In the genomic region with DNA sequence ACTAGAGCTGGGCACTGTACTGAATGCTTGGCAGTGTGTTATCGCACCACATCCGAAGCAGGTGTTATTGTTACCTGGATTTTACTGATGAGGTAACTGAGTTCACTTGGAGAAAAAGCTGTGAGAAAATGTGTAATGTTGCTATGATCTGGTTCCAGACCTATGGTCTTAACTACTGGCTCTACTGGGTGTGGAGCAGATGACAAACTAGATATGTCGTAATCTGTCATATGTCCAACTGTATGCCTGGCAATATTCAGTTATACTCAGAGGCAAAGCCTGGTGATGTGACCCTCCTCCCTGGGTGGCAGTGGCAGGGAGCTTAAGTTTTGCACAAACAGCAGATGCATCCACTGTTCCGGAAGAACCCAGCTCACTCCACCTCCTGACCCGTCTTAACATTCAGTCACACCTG, we compare ENCODE assay signal across 9 cellular contexts. TPM values are rescaled to one million over a fixed set of nuclear protein-coding genes. Genes with fewer than 3 reads are reported as not detected.
DNase-seq lines count a peak whose midpoint lies in the region; ATAC-seq and TF ChIP-seq lines count a peak whose summit lies in the region.
"Had no signal": no experiment of that assay in that cellular context is flagged by ENCODE, and none has a peak within 500 bp of the region (broad histone marks: within the 10 kb centered on the region; RNA-seq: fewer than 3 reads in every experiment).

No MANE protein-coding gene starts in this region.

- no peaks in the 10 kb centered on the region for H3K9me3 Mint-ChIP-seq in activated CD4-positive, alpha-beta memory T cell treated with anti-CD3 and anti-CD28 coated beads for 36 hours
- H3K9me3 Mint-ChIP-seq in glutamatergic neuron (ENCODE audit: unreplicated experiment): peaks cover 3% of the 10 kb centered on the region
- H3K9me3 Mint-ChIP-seq in stimulated activated naive B cell treated with anti-CD40 and anti-IgM and Interleukin-4, amounts not matched to agents 10 μg/mL and 1 μg/mL and 100 μg/mL, for 72 hours: peaks cover 0 to 2% of the 10 kb centered on the region in 2 donors

- H3K4me3 Mint-ChIP-seq in activated CD4-positive, alpha-beta memory T cell treated with anti-CD3 and anti-CD28 coated beads for 36 hours: peak overlapping the region; percentile 45
- peak overlapping the region; percentile 40 for H3K4me3 Mint-ChIP-seq in glutamatergic neuron (ENCODE audit: unreplicated experiment)
- peak overlapping the region; percentile 23 to 29 for H3K4me3 Mint-ChIP-seq in stimulated activated naive B cell treated with anti-CD40 and anti-IgM and Interleukin-4, amounts not matched to agents 10 μg/mL and 1 μg/mL and 100 μg/mL, for 72 hours

- TF ChIP-seq EP300 in Ishikawa (IDR thresholded peaks at IDR 0.05; ENCODE audit: borderline replicate concordance): no peak

- no peaks in the 10 kb centered on the region for H3K27me3 Mint-ChIP-seq in activated CD4-positive, alpha-beta memory T cell treated with anti-CD3 and anti-CD28 coated beads for 36 hours
- peaks cover 3% of the 10 kb centered on the region for H3K27me3 Mint-ChIP-seq in glutamatergic neuron (ENCODE audit: unreplicated experiment)
- H3K27me3 Mint-ChIP-seq in stimulated activated naive B cell treated with anti-CD40 and anti-IgM and Interleukin-4, amounts not matched to agents 10 μg/mL and 1 μg/mL and 100 μg/mL, for 72 hours: no peaks in the 10 kb centered on the region

- H3K4me1 Mint-ChIP-seq in activated CD4-positive, alpha-beta memory T cell treated with anti-CD3 and anti-CD28 coated beads for 36 hours (ENCODE audit: low read depth): peaks cover 28% of the 10 kb centered on the region
- peaks cover 15% of the 10 kb centered on the region for H3K4me1 Mint-ChIP-seq in glutamatergic neuron (ENCODE audit: low read depth, unreplicated experiment)
- peaks cover 6 to 16% of the 10 kb centered on the region in 2 donors for H3K4me1 Mint-ChIP-seq in stimulated activated naive B cell treated with anti-CD40 and anti-IgM and Interleukin-4, amounts not matched to agents 10 μg/mL and 1 μg/mL and 100 μg/mL, for 72 hours

- intact Hi-C loops in activated CD4-positive, alpha-beta memory T cell treated with anti-CD3 and anti-CD28 coated beads for 36 hours (cut with micrococcal nuclease): loop anchor here (2.0 to 5.0 kb wide), 5 partner anchors 62 to 938 kb away; partner anchors contain the start of genes ERLIN1, GOT1 and SLF2

- no peaks in the 10 kb centered on the region for H3K36me3 Mint-ChIP-seq in activated CD4-positive, alpha-beta memory T cell treated with anti-CD3 and anti-CD28 coated beads for 36 hours
- H3K36me3 Mint-ChIP-seq in glutamatergic neuron (ENCODE audit: unreplicated experiment): no peaks in the 10 kb centered on the region
- H3K36me3 Mint-ChIP-seq in stimulated activated naive B cell treated with anti-CD40 and anti-IgM and Interleukin-4, amounts not matched to agents 10 μg/mL and 1 μg/mL and 100 μg/mL, for 72 hours: peaks cover 2 to 4% of the 10 kb centered on the region in 2 donors

- no peak for TF ChIP-seq CTCF in glutamatergic neuron (IDR thresholded peaks at IDR 0.05; ENCODE audit: partially characterized antibody, unreplicated experiment)

- CTCF ChIA-PET in activated CD4-positive, alpha-beta memory T cell treated with anti-CD3 and anti-CD28 coated beads for 36 hours (lab: Charles Lee): interaction anchor here (0.9 to 2.5 kb wide), 10 partner anchors 18 to 148 kb away, joined by 3 to 24 read pairs (median 5); partner anchors contain the start of gene SCD

- no peak for TF ChIP-seq RAD21 in Ishikawa (IDR thresholded peaks at IDR 0.05; ENCODE audit: low read depth)

- DNase-seq in AML-193 (lab: John Stamatoyannopoulos, UW) (peak; percentile 75 to 90), glutamatergic neuron (no peak), NCI-H128 (lab: John Stamatoyannopoulos, UW; ENCODE audit: unreplicated experiment) (no peak), NCI-H187 treated with DMSO at 0.1 percent for 48 hours (lab: John Stamatoyannopoulos, UW) (no peak)
- peak; percentile 63 for DNase-seq in activated CD4-positive, alpha-beta memory T cell treated with anti-CD3 and anti-CD28 coated beads for 36 hours
- DNase-seq in stimulated activated naive B cell treated with anti-CD40 and anti-IgM and Interleukin-4, amounts not matched to agents 10 μg/mL and 1 μg/mL and 100 μg/mL, for 72 hours: no peak

- no peak overlapping the region for H3K27ac Mint-ChIP-seq in activated CD4-positive, alpha-beta memory T cell treated with anti-CD3 and anti-CD28 coated beads for 36 hours
- peak overlapping the region; percentile 96 for H3K27ac Mint-ChIP-seq in glutamatergic neuron (ENCODE audit: unreplicated experiment)
- H3K27ac Mint-ChIP-seq in stimulated activated naive B cell treated with anti-CD40 and anti-IgM and Interleukin-4, amounts not matched to agents 10 μg/mL and 1 μg/mL and 100 μg/mL, for 72 hours: peak overlapping the region; percentile 90

- POLR2A ChIA-PET in activated CD4-positive, alpha-beta memory T cell treated with anti-CD3 and anti-CD28 coated beads for 36 hours (lab: Charles Lee): interaction anchor here (0.7 to 2.5 kb wide), 9 partner anchors 9 to 165 kb away, joined by 3 to 43 read pairs (median 4); partner anchors contain the start of genes HIF1AN and SCD

- peak; percentile 5 to 6 for ATAC-seq in stimulated activated naive B cell treated with anti-CD40 and anti-IgM and Interleukin-4, amounts not matched to agents 10 μg/mL and 1 μg/mL and 100 μg/mL, for 72 hours (replicated peaks)
- ATAC-seq in HG03442 (IDR thresholded peaks at IDR 0.05; ENCODE audit: unreplicated experiment): no peak

TF ChIP-seq in Ishikawa, 13 proteins besides CTCF, POLR2A, EP300 and RAD21:
- TF ChIP-seq TEAD4 (IDR thresholded peaks at IDR 0.05): no peak
- TF ChIP-seq, protein P1, sequence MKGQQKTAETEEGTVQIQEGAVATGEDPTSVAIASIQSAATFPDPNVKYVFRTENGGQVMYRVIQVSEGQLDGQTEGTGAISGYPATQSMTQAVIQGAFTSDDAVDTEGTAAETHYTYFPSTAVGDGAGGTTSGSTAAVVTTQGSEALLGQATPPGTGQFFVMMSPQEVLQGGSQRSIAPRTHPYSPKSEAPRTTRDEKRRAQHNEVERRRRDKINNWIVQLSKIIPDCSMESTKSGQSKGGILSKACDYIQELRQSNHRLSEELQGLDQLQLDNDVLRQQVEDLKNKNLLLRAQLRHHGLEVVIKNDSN (IDR thresholded peaks at IDR 0.05): no peak
- peak; percentile 75 for TF ChIP-seq CEBPB (IDR thresholded peaks at IDR 0.05)
- no peak for TF ChIP-seq TAF1 (IDR thresholded peaks at IDR 0.05; ENCODE audit: low read depth)
- no peak for TF ChIP-seq YY1 (IDR thresholded peaks at IDR 0.05; ENCODE audit: low read depth)
- TF ChIP-seq EGR1 (IDR thresholded peaks at IDR 0.05): no peak
- TF ChIP-seq, protein P2, sequence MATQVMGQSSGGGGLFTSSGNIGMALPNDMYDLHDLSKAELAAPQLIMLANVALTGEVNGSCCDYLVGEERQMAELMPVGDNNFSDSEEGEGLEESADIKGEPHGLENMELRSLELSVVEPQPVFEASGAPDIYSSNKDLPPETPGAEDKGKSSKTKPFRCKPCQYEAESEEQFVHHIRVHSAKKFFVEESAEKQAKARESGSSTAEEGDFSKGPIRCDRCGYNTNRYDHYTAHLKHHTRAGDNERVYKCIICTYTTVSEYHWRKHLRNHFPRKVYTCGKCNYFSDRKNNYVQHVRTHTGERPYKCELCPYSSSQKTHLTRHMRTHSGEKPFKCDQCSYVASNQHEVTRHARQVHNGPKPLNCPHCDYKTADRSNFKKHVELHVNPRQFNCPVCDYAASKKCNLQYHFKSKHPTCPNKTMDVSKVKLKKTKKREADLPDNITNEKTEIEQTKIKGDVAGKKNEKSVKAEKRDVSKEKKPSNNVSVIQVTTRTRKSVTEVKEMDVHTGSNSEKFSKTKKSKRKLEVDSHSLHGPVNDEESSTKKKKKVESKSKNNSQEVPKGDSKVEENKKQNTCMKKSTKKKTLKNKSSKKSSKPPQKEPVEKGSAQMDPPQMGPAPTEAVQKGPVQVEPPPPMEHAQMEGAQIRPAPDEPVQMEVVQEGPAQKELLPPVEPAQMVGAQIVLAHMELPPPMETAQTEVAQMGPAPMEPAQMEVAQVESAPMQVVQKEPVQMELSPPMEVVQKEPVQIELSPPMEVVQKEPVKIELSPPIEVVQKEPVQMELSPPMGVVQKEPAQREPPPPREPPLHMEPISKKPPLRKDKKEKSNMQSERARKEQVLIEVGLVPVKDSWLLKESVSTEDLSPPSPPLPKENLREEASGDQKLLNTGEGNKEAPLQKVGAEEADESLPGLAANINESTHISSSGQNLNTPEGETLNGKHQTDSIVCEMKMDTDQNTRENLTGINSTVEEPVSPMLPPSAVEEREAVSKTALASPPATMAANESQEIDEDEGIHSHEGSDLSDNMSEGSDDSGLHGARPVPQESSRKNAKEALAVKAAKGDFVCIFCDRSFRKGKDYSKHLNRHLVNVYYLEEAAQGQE (IDR thresholded peaks at IDR 0.05; ENCODE audit: low read depth): no peak
- TF ChIP-seq ZBTB7A (IDR thresholded peaks at IDR 0.05; ENCODE audit: low read depth): no peak

RNA-seq across cellular contexts. Expression of gene SCD, which starts 23.5 kb away (rescaled TPM):
- total RNA-seq in activated CD4-positive, alpha-beta memory T cell treated with anti-CD3 and anti-CD28 coated beads for 36 hours: 100 to 1,000 TPM; 156 to 158 TPM
- total RNA-seq in glutamatergic neuron (ENCODE audit: unreplicated experiment): 589 TPM

RNA-seq across cellular contexts. Expression of gene PKD2L1, which starts 40.5 kb away (rescaled TPM):
- total RNA-seq in activated CD4-positive, alpha-beta memory T cell treated with anti-CD3 and anti-CD28 coated beads for 36 hours: not detected
- 0.44 TPM for total RNA-seq in glutamatergic neuron (ENCODE audit: unreplicated experiment)
- total RNA-seq: glomerular endothelial cell had no signal

Comparison
In these comparisons a context has a peak if more than half of its experiments do, and no peak if none do; other contexts are left out.
1. DNase-seq: peak in AML-193 (2 of 2) and activated CD4-positive, alpha-beta memory T cell treated with anti-CD3 and anti-CD28 coated beads for 36 hours (single experiment); none in glutamatergic neuron (single experiment), stimulated activated naive B cell treated with anti-CD40 and anti-IgM and Interleukin-4, amounts not matched to agents 10 μg/mL and 1 μg/mL and 100 μg/mL, for 72 hours (single experiment), NCI-H128 (single experiment) and NCI-H187 treated with DMSO at 0.1 percent for 48 hours (single experiment).
2. Peak in every context shown above with its lines, with median percentiles within 50 percentile points of each other: H3K4me3 Mint-ChIP-seq.